21 cellular contexts compared by ENCODE assay signal in genomic region chr6:163645560-163645959, GRCh38.
DNase-seq lines count a peak whose midpoint lies in the region; TF ChIP-seq lines count a peak whose summit lies in the region.
"Had no signal": no experiment of that assay in that cellular context is flagged by ENCODE, and none has a peak within 500 bp of the region (broad histone marks: within the 10 kb centered on the region; RNA-seq: fewer than 3 reads in every experiment).

No MANE protein-coding gene starts in this region.

- CTCF ChIA-PET in RWPE1 (lab: Yijun Ruan, JAX) = no interaction called here

- no peak overlapping the region for H3K4me3 ChIP-seq in foreskin fibroblast (ENCODE audit: low read depth in 1 of 2, low read length in 2 of 2)
- H3K4me3 ChIP-seq: GM12878, PC-9, SJCRH30 had no signal

- TF ChIP-seq CTCF in RWPE1 (conservative IDR thresholded peaks at IDR 0.05; ENCODE audit: low read depth) (no peak), foreskin fibroblast (IDR thresholded peaks at IDR 0.05; ENCODE audit: low read depth, low read length) (no peak)

- in situ Hi-C loops in Caki2 (cut with HindIII; ENCODE audit: low pct_unique_long_range_greater_than_20kb, low sequenced_read_pairs) = no loop called here

- peak; percentile 42 for DNase-seq in Caki2 (ENCODE audit: low read depth)
- peak; percentile 77 for DNase-seq in RWPE1 (ENCODE audit: low spot score)
- DNase-seq in cerebellum (ENCODE audit: low spot score) = peak; percentile 21
- peak; percentile 69 for DNase-seq in kidney tubule cell (ENCODE audit: low spot score)
- no peak for DNase-seq in stimulated activated naive CD4-positive, alpha-beta T cell treated with Interleukin-2 at 50 U/mL for 16 hours (lab: John Stamatoyannopoulos, UW)
- DNase-seq in NK-92 treated with Interleukin-12 subunit alpha and Interleukin-12 subunit beta, amount 100 ng/mL, for 24 hours (lab: John Stamatoyannopoulos, UW) = no peak
- DNase-seq in HCEC 1CT = no peak
- no peak for DNase-seq in foreskin fibroblast
- DNase-seq: 8988T; Caco-2; CD4-positive, CD25-positive, alpha-beta regulatory T cell; GF-D8; Karpas-422; MM.1S; NCI-H1092; NCI-H1436 treated with DMSO at 0.1 percent for 48 hours; NCI-H345; NCI-H526; PC-9; SJCRH30 had no signal

- POLR2A ChIA-PET in RWPE1 (lab: Yijun Ruan, JAX; ENCODE audit: low non-redundant PET) = no interaction called here

- H3K27ac ChIP-seq in RWPE1 = no peak overlapping the region
- H3K27ac ChIP-seq: PC-9, SJCRH30 had no signal

Comparison
In these comparisons a context has a peak if more than half of its experiments do, and no peak if none do; other contexts are left out.
1. DNase-seq: peak in Caki2 (single experiment), RWPE1 (single experiment), cerebellum (single experiment) and kidney tubule cell (single experiment); none in stimulated activated naive CD4-positive, alpha-beta T cell treated with Interleukin-2 at 50 U/mL for 16 hours (single experiment), NK-92 treated with Interleukin-12 subunit alpha and Interleukin-12 subunit beta, amount 100 ng/mL, for 24 hours (single experiment), HCEC 1CT (single experiment) and foreskin fibroblast (0 of 2).